ENCODE assay signal across 8 cellular contexts in the genomic region with DNA sequence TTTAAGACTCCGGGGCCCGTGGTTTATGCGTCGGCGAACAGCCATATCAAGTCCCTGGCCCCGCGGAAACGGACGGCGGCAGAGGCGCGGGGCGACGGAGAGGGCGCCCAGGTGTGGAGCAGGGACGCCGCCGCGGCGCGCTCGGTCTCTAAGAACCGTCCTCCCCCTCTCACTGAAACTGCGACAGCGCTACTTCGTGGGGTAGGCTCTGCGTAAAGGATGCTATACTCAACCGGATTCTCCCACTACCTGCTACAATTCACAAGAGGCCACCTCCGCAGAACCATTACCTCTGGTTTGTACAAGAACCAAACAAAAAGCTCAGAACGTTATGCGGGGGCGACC. TPM values are rescaled to one million over a fixed set of nuclear protein-coding genes. Genes with fewer than 3 reads are reported as not detected.
DNase-seq lines count a peak whose midpoint lies in the region; ATAC-seq, FAIRE-seq and TF ChIP-seq lines count a peak whose summit lies in the region.

No MANE protein-coding gene starts in this region.

- no peak for TF ChIP-seq POLR2A in K562 (conservative IDR thresholded peaks at IDR 0.05)

- no peaks in the 10 kb centered on the region for H3K27me3 ChIP-seq in K562 (ENCODE audit: control insufficient read depth in 2 of 2, insufficient read depth in 2 of 2, low read length in 2 of 2)
- H3K27me3 ChIP-seq in keratinocyte (ENCODE audit: control insufficient read depth, extremely low read depth, insufficient read depth, low read length), result no peaks in the 10 kb centered on the region

- peaks cover 22% of the 10 kb centered on the region; the same call in 2 of the 3 replicates for H3K36me3 ChIP-seq in K562 (ENCODE audit: control insufficient read depth, insufficient read depth, low read length)
- peaks cover 8 to 11% of the 10 kb centered on the region in 2 experiments for H3K36me3 ChIP-seq in keratinocyte (ENCODE audit: control insufficient read depth in 2 of 2, extremely low read depth in 1 of 2, insufficient read depth in 2 of 2, low read length in 2 of 2)

- dilution Hi-C loops in keratinocyte (cut with MboI; ENCODE audit: extremely low pct_ligation_motif_present, low sequenced_read_pairs), result no loop called here

- TF ChIP-seq RAD21 in K562 (CRISPR knock-in tag; conservative IDR thresholded peaks at IDR 0.05 in 1 of 2, IDR thresholded peaks at IDR 0.05 in 1 of 2), result 0 out of 4 replicates have a peak, but pooled peaks of 1 of the 2 experiments have one; percentile 1

- no peak for TF ChIP-seq EP300 in K562 (IDR thresholded peaks at IDR 0.05; ENCODE audit: low read length)

- H3K9me3 ChIP-seq in K562 (replicated peaks; ENCODE audit: control insufficient read depth, insufficient read depth, low read depth, low read length) (no peaks in the 10 kb centered on the region), keratinocyte (ENCODE audit: control insufficient read depth, low read depth, low read length) (no peaks in the 10 kb centered on the region)

- TSS peak; percentile 34 for BruUV-seq in K562 (replicated peaks; lab: Mats Ljungman, UMichigan)

- POLR2A ChIA-PET in K562 (lab: Yijun Ruan, JAX), result no interaction called here

- intact Hi-C loops in K562 (cut with micrococcal nuclease), result loop anchor here (5.0 kb wide), 2 partner anchors 36 to 234 kb away; a partner anchor contains a TSS

- TF ChIP-seq CTCF in K562 (IDR thresholded peaks at IDR 0.05 in 2 of 3, conservative IDR thresholded peaks at IDR 0.05 in 1 of 3; ENCODE audit: insufficient read depth in 2 of 3, low read depth in 1 of 3, low read length in 3 of 3) (0 out of 6 replicates have a peak, but pooled peaks of 1 of the 3 experiments have one; percentile 6), keratinocyte (optimal IDR thresholded peaks at IDR 0.05 in 1 of 3, IDR thresholded peaks at IDR 0.05 in 1 of 3, conservative IDR thresholded peaks at IDR 0.05 in 1 of 3; ENCODE audit: extremely low read depth in 1 of 3, insufficient read depth in 2 of 3, low read length in 3 of 3) (no peak)

- H3K4me2 ChIP-seq in K562 (ENCODE audit: insufficient read depth, low read length) (peak overlapping the region; percentile 90), keratinocyte (ENCODE audit: control insufficient read depth, extremely low read depth, insufficient read depth, low read depth, low read length) (peak overlapping the region; percentile 89)

- H3K9ac ChIP-seq in K562 (ENCODE audit: insufficient read depth in 1 of 2, low read depth in 2 of 2, low read length in 2 of 2) (peak overlapping the region; percentile 43 to 95), keratinocyte (ENCODE audit: control insufficient read depth, extremely low read depth, insufficient read depth, low read length) (peak overlapping the region; percentile 88)

- in situ Hi-C loops in K562 (cut with MboI), result no loop called here

- H3K27ac ChIP-seq in K562 (ENCODE audit: extremely low read depth, low read depth, low read length), result peak overlapping the region; percentile 84
- H3K27ac ChIP-seq in keratinocyte (ENCODE audit: control insufficient read depth, insufficient read depth, low read length), result peak overlapping the region; percentile 66

- H3K9me1 ChIP-seq in K562 (ENCODE audit: control insufficient read depth, insufficient read depth, low read length) (no peaks in the 10 kb centered on the region), keratinocyte (ENCODE audit: control insufficient read depth, extremely low read depth, insufficient read depth, low read length) (no peaks in the 10 kb centered on the region)

- CTCF ChIA-PET in K562 (lab: Yijun Ruan, JAX; ENCODE audit: low intra/inter-chr PET ratio), result no interaction called here

- H2AFZ ChIP-seq in K562 (ENCODE audit: low read depth, low read length) (peak overlapping the region; percentile 100), keratinocyte (ENCODE audit: control insufficient read depth, low read length) (peak overlapping the region; percentile 96)

- H4K20me1 ChIP-seq in K562 (replicated peaks; ENCODE audit: control insufficient read depth, insufficient read depth, low read length), result no peaks in the 10 kb centered on the region
- H4K20me1 ChIP-seq in keratinocyte (ENCODE audit: control insufficient read depth, extremely low read depth, insufficient read depth, low read length), result no peaks in the 10 kb centered on the region

- ATAC-seq in GM19035 (IDR thresholded peaks at IDR 0.05; ENCODE audit: unreplicated experiment) (peak; percentile 43), HG03196 (IDR thresholded peaks at IDR 0.05; ENCODE audit: unreplicated experiment) (peak; percentile 35), SK-N-SH treated with all-trans-retinoic acid at 6 μM for 48 hours (peak; percentile 63), K562 (peak; percentile 77)

- H3K4me1 ChIP-seq in K562 (replicated peaks in 1 of 2; ENCODE audit: control insufficient read depth in 2 of 2, insufficient read depth in 2 of 2, low read length in 2 of 2) (peaks cover 6 to 25% of the 10 kb centered on the region in 2 experiments; a peak in 4 of 5 replicates), keratinocyte (ENCODE audit: control insufficient read depth, extremely low read depth, insufficient read depth, low read length) (peaks cover 6% of the 10 kb centered on the region)

- peak overlapping the region; percentile 94 for H3K4me3 ChIP-seq in K562
- peak overlapping the region; percentile 78 to 96 (median 82) for H3K4me3 ChIP-seq in keratinocyte (ENCODE audit: control insufficient read depth in 2 of 3, extremely low read depth in 1 of 3, insufficient read depth in 2 of 3, low read depth in 1 of 3, low read length in 3 of 3)

- under 1% methylated on average over 32 of the region's 32 CpGs for WGBS in K562 (ENCODE audit: insufficient coverage, low coverage, missing lambda C conversion rate)

- no peak for FAIRE-seq in K562 (lab: Jason Lieb, UNC)
- FAIRE-seq in keratinocyte (lab: Jason Lieb, UNC), result no peak

- H3K79me2 ChIP-seq in K562 (ENCODE audit: control insufficient read depth, insufficient read depth, low read length) (peaks cover 19% of the 10 kb centered on the region), keratinocyte (ENCODE audit: control insufficient read depth, insufficient read depth, low read length) (peaks cover 11% of the 10 kb centered on the region)

- peak; percentile 29 for DNase-seq in CD1c-positive myeloid dendritic cell (ENCODE audit: extremely low spot score)
- peak; percentile 53 to 68 (median 60) for DNase-seq in K562 (ENCODE audit: extremely low read depth in 1 of 4, low spot score in 3 of 4)
- no peak for DNase-seq in keratinocyte (ENCODE audit: low read depth, low spot score)
- peak; percentile 32 to 44 for DNase-seq in stimulated activated CD4-positive, alpha-beta T cell treated with anti-CD3 and anti-CD28 coated beads, Interleukin-4, amount 100 ng/mL, for 48 hours (ENCODE audit: low read depth in 2 of 2)
- DNase-seq in NCI-H128 (lab: John Stamatoyannopoulos, UW; ENCODE audit: unreplicated experiment), result no peak

RNA-seq across cellular contexts. Expression of a gene that starts 0.4 kb away (rescaled TPM):
- 168 and 262 TPM in 2 replicates for total RNA-seq in K562 (2011; cell fraction: chromatin; rRNA removed; ENCODE audit: low replicate concordance)
- total RNA-seq in K562 (2011; cell fraction: nucleolus; rRNA removed), result 113 and 114 TPM in 2 replicates
- 118 and 124 TPM in 2 replicates for total RNA-seq in K562 (2011; cell fraction: nucleoplasm; rRNA removed)
- total RNA-seq in K562 (2014; rRNA removed) (16.8 and 22.7 TPM in 2 replicates), K562 (2014; rRNA removed; fragmentation: Illumina TruSeq; extraction: Trizol) (7.2 and 9.7 TPM in 2 replicates), K562 (2015; rRNA removed; fragmentation: Illumina TruSeq; extraction: Trizol) (10.4 and 12.2 TPM in 2 replicates), K562 (2021) (18.4 and 20.7 TPM in 2 replicates)
- polyA plus RNA-seq in K562 (2011; rRNA removed) (25.6 and 35.4 TPM in 2 replicates), K562 (2014; fragmentation: Illumina TruSeq; extraction: Trizol) (18.0 and 18.5 TPM in 2 replicates), K562 (2014; fragmentation: Nextera tagmentation; extraction: Ambion mirVana) (1 to 10 TPM; 3.6 to 6.2 TPM), K562 (2014; rRNA removed) (39.0 and 42.7 TPM in 2 replicates), keratinocyte (12.3 to 19.9 TPM (median 14.9 TPM) in 3 replicates)
- 18.4 and 20.1 TPM in 2 replicates for polyA plus RNA-seq in K562 (2011; cell fraction: cytosol; rRNA removed)
- polyA plus RNA-seq in K562 (2011; cell fraction: nucleus; rRNA removed), result 148 and 191 TPM in 2 replicates
- 18.9 and 21.4 TPM in 2 replicates for polyA plus RNA-seq in K562 (2012)
- polyA minus RNA-seq in K562 (2011; rRNA and poly(A)+ RNA removed), result 8.8 and 10.6 TPM in 2 replicates
- polyA minus RNA-seq in K562 (2011; cell fraction: cytosol; rRNA and poly(A)+ RNA removed), result 5.3 and 8.0 TPM in 2 replicates
- 21.1 and 26.9 TPM in 2 replicates for polyA minus RNA-seq in K562 (2011; cell fraction: nucleus; rRNA and poly(A)+ RNA removed)
- 10.0 TPM for polyA plus RNA-seq in keratinocyte (2011; ENCODE audit: low read depth)
- polyA plus RNA-seq in keratinocyte (2011; cell fraction: cytosol; rRNA removed), result 5.1 and 5.7 TPM in 2 replicates
- polyA plus RNA-seq in keratinocyte (2011; cell fraction: nucleus; rRNA removed), result 97.9 and 116 TPM in 2 replicates
- 10.0 and 27.9 TPM in 2 replicates for polyA plus RNA-seq in keratinocyte (2012; ENCODE audit: low replicate concordance)
- polyA minus RNA-seq in keratinocyte, result 7.6 to 12.9 TPM (median 12.3 TPM) in 3 replicates
- 3.3 TPM for polyA minus RNA-seq in keratinocyte (2011; cell fraction: cytosol; rRNA and poly(A)+ RNA removed)
- 9.5 and 21.6 TPM in 2 replicates for polyA minus RNA-seq in keratinocyte (2011; cell fraction: nucleus; rRNA and poly(A)+ RNA removed)

RNA-seq across cellular contexts. Expression of a gene that starts 37.5 kb away (rescaled TPM):
- 89.8 and 300 TPM in 2 replicates for total RNA-seq in K562 (2011; cell fraction: chromatin; rRNA removed; ENCODE audit: low replicate concordance)
- 389 and 414 TPM in 2 replicates for total RNA-seq in K562 (2011; cell fraction: nucleolus; rRNA removed)
- 172 and 183 TPM in 2 replicates for total RNA-seq in K562 (2011; cell fraction: nucleoplasm; rRNA removed)
- total RNA-seq in K562 (2014; rRNA removed) (148 and 236 TPM in 2 replicates), K562 (2014; rRNA removed; fragmentation: Illumina TruSeq; extraction: Trizol) (32.0 and 37.6 TPM in 2 replicates), K562 (2015; rRNA removed; fragmentation: Illumina TruSeq; extraction: Trizol) (107 and 109 TPM in 2 replicates), K562 (2021) (148 and 151 TPM in 2 replicates)
- polyA plus RNA-seq in K562 (2011; rRNA removed) (44.8 and 45.2 TPM in 2 replicates), K562 (2014; fragmentation: Illumina TruSeq; extraction: Trizol) (75.0 and 79.8 TPM in 2 replicates), K562 (2014; fragmentation: Nextera tagmentation; extraction: Ambion mirVana) (1 to 10 TPM; 5.6 to 8.2 TPM), K562 (2014; rRNA removed) (64.0 and 70.7 TPM in 2 replicates), keratinocyte (75.7 to 170 TPM (median 116 TPM) in 3 replicates)
- polyA plus RNA-seq in K562 (2011; cell fraction: cytosol; rRNA removed), result 47.2 and 77.9 TPM in 2 replicates
- polyA plus RNA-seq in K562 (2011; cell fraction: nucleus; rRNA removed), result 132 and 257 TPM in 2 replicates
- 159 and 567 TPM in 2 replicates for polyA plus RNA-seq in K562 (2012)
- polyA minus RNA-seq in K562 (2011; rRNA and poly(A)+ RNA removed), result 25.0 and 34.0 TPM in 2 replicates
- 82.1 and 107 TPM in 2 replicates for polyA minus RNA-seq in K562 (2011; cell fraction: cytosol; rRNA and poly(A)+ RNA removed)
- 184 and 191 TPM in 2 replicates for polyA minus RNA-seq in K562 (2011; cell fraction: nucleus; rRNA and poly(A)+ RNA removed)
- polyA plus RNA-seq in keratinocyte (2011; ENCODE audit: low read depth), result 213 TPM
- 114 and 159 TPM in 2 replicates for polyA plus RNA-seq in keratinocyte (2011; cell fraction: cytosol; rRNA removed)
- polyA plus RNA-seq in keratinocyte (2011; cell fraction: nucleus; rRNA removed), result 252 and 279 TPM in 2 replicates
- polyA plus RNA-seq in keratinocyte (2012; ENCODE audit: low replicate concordance), result 242 and 584 TPM in 2 replicates
- polyA minus RNA-seq in keratinocyte, result 75.7 to 129 TPM (median 109 TPM) in 3 replicates
- 346 TPM for polyA minus RNA-seq in keratinocyte (2011; cell fraction: cytosol; rRNA and poly(A)+ RNA removed)
- polyA minus RNA-seq in keratinocyte (2011; cell fraction: nucleus; rRNA and poly(A)+ RNA removed), result 576 and 665 TPM in 2 replicates

RNA-seq across cellular contexts. Expression of a gene that starts 49.5 kb away (rescaled TPM):
- total RNA-seq in K562 (2011; cell fraction: chromatin; rRNA removed; ENCODE audit: low replicate concordance), result 150 and 367 TPM in 2 replicates
- 181 and 203 TPM in 2 replicates for total RNA-seq in K562 (2011; cell fraction: nucleolus; rRNA removed)
- total RNA-seq in K562 (2011; cell fraction: nucleoplasm; rRNA removed), result 151 and 162 TPM in 2 replicates
- total RNA-seq in K562 (2014; rRNA removed) (16.1 and 24.0 TPM in 2 replicates), K562 (2014; rRNA removed; fragmentation: Illumina TruSeq; extraction: Trizol) (13.0 and 20.7 TPM in 2 replicates), K562 (2015; rRNA removed; fragmentation: Illumina TruSeq; extraction: Trizol) (35.8 and 36.6 TPM in 2 replicates), K562 (2021) (54.3 and 59.1 TPM in 2 replicates)
- polyA plus RNA-seq in K562 (2011; rRNA removed) (33.5 and 46.0 TPM in 2 replicates), K562 (2014; fragmentation: Illumina TruSeq; extraction: Trizol) (33.7 and 37.5 TPM in 2 replicates), K562 (2014; fragmentation: Nextera tagmentation; extraction: Ambion mirVana) (1 to 10 TPM; 2.9 to 4.2 TPM), K562 (2014; rRNA removed) (43.7 and 51.0 TPM in 2 replicates), keratinocyte (51.4 to 69.2 TPM (median 61.0 TPM) in 3 replicates)
- polyA plus RNA-seq in K562 (2011; cell fraction: cytosol; rRNA removed), result 29.6 and 41.6 TPM in 2 replicates
- polyA plus RNA-seq in K562 (2011; cell fraction: nucleus; rRNA removed), result 213 and 357 TPM in 2 replicates
- polyA plus RNA-seq in K562 (2012), result 42.8 and 54.1 TPM in 2 replicates
- 31.3 and 37.5 TPM in 2 replicates for polyA minus RNA-seq in K562 (2011; rRNA and poly(A)+ RNA removed)
- 31.0 and 44.1 TPM in 2 replicates for polyA minus RNA-seq in K562 (2011; cell fraction: cytosol; rRNA and poly(A)+ RNA removed)
- 77.8 and 93.6 TPM in 2 replicates for polyA minus RNA-seq in K562 (2011; cell fraction: nucleus; rRNA and poly(A)+ RNA removed)
- 27.7 TPM for polyA plus RNA-seq in keratinocyte (2011; ENCODE audit: low read depth)
- 36.2 and 57.0 TPM in 2 replicates for polyA plus RNA-seq in keratinocyte (2011; cell fraction: cytosol; rRNA removed)
- polyA plus RNA-seq in keratinocyte (2011; cell fraction: nucleus; rRNA removed), result 148 and 174 TPM in 2 replicates
- polyA plus RNA-seq in keratinocyte (2012; ENCODE audit: low replicate concordance), result 55.7 and 70.7 TPM in 2 replicates
- 70.4 to 151 TPM (median 74.1 TPM) in 3 replicates for polyA minus RNA-seq in keratinocyte
- 80.6 TPM for polyA minus RNA-seq in keratinocyte (2011; cell fraction: cytosol; rRNA and poly(A)+ RNA removed)
- polyA minus RNA-seq in keratinocyte (2011; cell fraction: nucleus; rRNA and poly(A)+ RNA removed), result 92.4 and 101 TPM in 2 replicates

RNA-seq across cellular contexts. Expression of a gene that starts 51.5 kb away (rescaled TPM):
- total RNA-seq in K562 (2011; cell fraction: chromatin; rRNA removed; ENCODE audit: low replicate concordance), result 133 and 442 TPM in 2 replicates
- 330 and 396 TPM in 2 replicates for total RNA-seq in K562 (2011; cell fraction: nucleolus; rRNA removed)
- 200 and 206 TPM in 2 replicates for total RNA-seq in K562 (2011; cell fraction: nucleoplasm; rRNA removed)
- 75.4 and 97.9 TPM in 2 replicates for total RNA-seq in K562 (2014; rRNA removed)
- total RNA-seq in K562 (2014; rRNA removed; fragmentation: Illumina TruSeq; extraction: Trizol), result 53.9 and 64.8 TPM in 2 replicates
- total RNA-seq in K562 (2015; rRNA removed; fragmentation: Illumina TruSeq; extraction: Trizol), result 62.2 and 64.4 TPM in 2 replicates
- 120 and 133 TPM in 2 replicates for total RNA-seq in K562 (2021)
- polyA plus RNA-seq in K562 (2011; rRNA removed), result 77.2 and 79.8 TPM in 2 replicates
- 88.2 and 150 TPM in 2 replicates for polyA plus RNA-seq in K562 (2011; cell fraction: cytosol; rRNA removed)
- polyA plus RNA-seq in K562 (2011; cell fraction: nucleus; rRNA removed), result 249 and 384 TPM in 2 replicates
- 107 and 152 TPM in 2 replicates for polyA plus RNA-seq in K562 (2012)
- polyA plus RNA-seq in K562 (2014; fragmentation: Illumina TruSeq; extraction: Trizol), result 80.2 and 90.3 TPM in 2 replicates
- polyA plus RNA-seq in K562 (2014; fragmentation: Nextera tagmentation; extraction: Ambion mirVana), result under 1 TPM; 0.34 to 0.37 TPM
- polyA plus RNA-seq in K562 (2014; rRNA removed), result 75.9 and 88.5 TPM in 2 replicates
- polyA minus RNA-seq in K562 (2011; rRNA and poly(A)+ RNA removed), result 44.9 and 70.3 TPM in 2 replicates
- 77.2 and 90.7 TPM in 2 replicates for polyA minus RNA-seq in K562 (2011; cell fraction: cytosol; rRNA and poly(A)+ RNA removed)
- polyA minus RNA-seq in K562 (2011; cell fraction: nucleus; rRNA and poly(A)+ RNA removed), result 113 and 122 TPM in 2 replicates
- polyA plus RNA-seq in keratinocyte, result 69.8 to 173 TPM (median 89.1 TPM) in 3 replicates
- 177 TPM for polyA plus RNA-seq in keratinocyte (2011; ENCODE audit: low read depth)
- 126 and 152 TPM in 2 replicates for polyA plus RNA-seq in keratinocyte (2011; cell fraction: cytosol; rRNA removed)
- polyA plus RNA-seq in keratinocyte (2011; cell fraction: nucleus; rRNA removed), result 227 and 261 TPM in 2 replicates
- polyA plus RNA-seq in keratinocyte (2012; ENCODE audit: low replicate concordance), result 106 and 109 TPM in 2 replicates
- polyA minus RNA-seq in keratinocyte, result 108 to 245 TPM (median 131 TPM) in 3 replicates
- 213 TPM for polyA minus RNA-seq in keratinocyte (2011; cell fraction: cytosol; rRNA and poly(A)+ RNA removed)
- 109 and 127 TPM in 2 replicates for polyA minus RNA-seq in keratinocyte (2011; cell fraction: nucleus; rRNA and poly(A)+ RNA removed)

Comparison
In these comparisons a context has a peak if more than half of its experiments do, and no peak if none do; other contexts are left out.
1. DNase-seq: peak in CD1c-positive myeloid dendritic cell (single experiment), K562 (4 of 4) and stimulated activated CD4-positive, alpha-beta T cell treated with anti-CD3 and anti-CD28 coated beads, Interleukin-4, amount 100 ng/mL, for 48 hours (2 of 2); none in keratinocyte (single experiment) and NCI-H128 (single experiment).
2. Peak in every context shown above with its lines, with median percentiles within 50 percentile points of each other: ATAC-seq.